In the genomic region with DNA sequence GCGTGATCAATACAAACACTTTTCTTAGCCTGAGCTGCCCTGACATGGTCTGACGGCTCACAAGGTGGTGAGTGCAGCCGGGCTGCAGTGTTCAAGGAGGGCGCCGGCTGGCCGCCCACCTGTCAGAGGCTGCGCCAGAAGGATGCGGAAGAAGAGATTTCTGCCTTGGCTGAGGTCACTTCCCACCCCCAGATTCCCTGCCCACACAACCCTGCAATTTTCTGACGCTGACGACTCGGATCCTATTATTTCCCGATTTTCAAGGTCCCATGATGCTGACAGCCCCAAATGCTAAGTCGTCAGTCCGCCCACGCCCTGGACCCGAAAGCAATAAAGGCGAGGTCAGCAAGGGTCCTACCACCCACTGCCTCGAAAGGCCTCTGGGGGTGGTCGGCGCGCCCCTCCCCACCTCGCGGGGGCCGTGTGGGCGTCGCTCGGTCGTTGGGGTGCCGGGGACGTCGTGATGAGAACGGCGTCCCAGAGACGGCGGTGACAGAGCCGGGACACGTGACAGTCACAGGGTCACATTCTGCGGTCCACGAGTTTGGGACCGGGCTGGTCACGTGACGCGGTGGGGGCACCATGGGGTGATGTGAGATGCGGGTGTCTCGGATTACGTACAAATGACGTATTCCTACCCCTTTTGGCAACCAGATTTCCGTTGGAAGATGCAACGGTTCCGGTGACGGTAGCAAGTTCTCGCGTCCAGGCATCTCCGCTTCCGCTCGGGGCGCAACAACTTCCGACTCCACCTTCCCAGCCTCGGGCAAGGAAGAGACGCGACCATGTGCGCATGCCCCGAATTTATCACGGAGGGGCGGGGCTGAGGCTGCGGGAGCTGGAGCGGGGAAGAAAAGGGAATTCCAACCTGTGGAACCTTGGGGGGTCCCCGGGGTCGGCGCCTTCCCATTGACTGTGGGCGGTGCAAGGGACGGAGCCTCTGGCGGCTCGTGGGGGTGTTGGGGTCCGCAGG, we compare ENCODE assay signal across 8 cellular contexts. TPM values are rescaled to one million over a fixed set of nuclear protein-coding genes. Genes with fewer than 3 reads are reported as not detected.
DNase-seq lines count a peak whose midpoint lies in the region; ATAC-seq and TF ChIP-seq lines count a peak whose summit lies in the region.

TSS of gene STX4 (plus strand) at position 823 of the 973 bp plus-strand sequence. CDS start 248 bp downstream, outside the sequence.

- CTCF ChIA-PET in Panc1 (lab: Charles Lee) = no interaction called here

- DNase-seq in DMS153 (lab: John Stamatoyannopoulos, UW) = peak; percentile 92
- peak; percentile 97 for DNase-seq in KBM-7
- DNase-seq in Panc1 (ENCODE audit: low read depth, low spot score) = peak; percentile 96
- peak; percentile 95 for DNase-seq in activated T-cell treated with anti-CD3 and anti-CD28 coated beads, Interleukin-2, amount 50 U/mL, for 4 hours
- peak; percentile 98 for DNase-seq in stimulated activated CD8-positive, alpha-beta memory T cell treated with anti-CD3 and anti-CD28 coated beads, Interleukin-7, amount 100 ng/mL, for 24 hours (ENCODE audit: low read depth)

- H3K36me3 Mint-ChIP-seq in activated T-cell treated with anti-CD3 and anti-CD28 coated beads, Interleukin-2, amount 50 U/mL, for 4 hours (ENCODE audit: insufficient read depth) = peaks cover 11% of the 10 kb centered on the region

- H3K4me3 ChIP-seq in Panc1 (ENCODE audit: low read depth in 2 of 2, low read length in 2 of 2) (peak within 1 kb of the TSS; percentile 85 to 98), esophagus (ENCODE audit: low read depth in 1 of 2, low read length in 2 of 2) (peak within 1 kb of the TSS; percentile 92 to 97), muscle layer of colon (ENCODE audit: low read depth in 1 of 2, low read length in 2 of 2) (peak within 1 kb of the TSS; percentile 98 to 100)

- H3K9me3 ChIP-seq in Panc1 (ENCODE audit: control insufficient read depth, insufficient read depth, low read depth, low read length) (no peaks in the 10 kb centered on the region), esophagus (ENCODE audit: control insufficient read depth in 2 of 2, insufficient read depth in 1 of 2, low read depth in 1 of 2, low read length in 1 of 2) (no peaks in the 10 kb centered on the region), muscle layer of colon (ENCODE audit: low read length) (no peaks in the 10 kb centered on the region)

- 0 to 1% methylated on average over 75 of the region's 75 CpGs for whole genome bisulfite sequencing in esophagus, 2 donors

- H3K36me3 ChIP-seq in Panc1 (ENCODE audit: control insufficient read depth, insufficient read depth, low read length) = no peaks in the 10 kb centered on the region
- peaks cover 4% of the 10 kb centered on the region in 2 donors for H3K36me3 ChIP-seq in esophagus (ENCODE audit: control insufficient read depth in 2 of 2, insufficient read depth in 2 of 2, low read length in 1 of 2)
- H3K36me3 ChIP-seq in muscle layer of colon (ENCODE audit: insufficient read depth, low read length) = peaks cover 14% of the 10 kb centered on the region

- peak within 1 kb of the TSS; percentile 94 for H3K9ac ChIP-seq in muscle layer of colon (ENCODE audit: low read length)

- POLR2A ChIA-PET in Panc1 (lab: Charles Lee) = no interaction called here

- H3K27ac ChIP-seq in Panc1 (ENCODE audit: low read length) (peak within 1 kb of the TSS; percentile 94), esophagus (ENCODE audit: low read depth in 2 of 2, low read length in 1 of 2) (peak within 1 kb of the TSS; percentile 87 to 89), muscle layer of colon (ENCODE audit: low read depth, low read length) (peak within 1 kb of the TSS; percentile 92)

- in situ Hi-C loops in KBM-7 (cut with MboI; ENCODE audit: low pct_unique_long_range_greater_than_20kb, low sequenced_read_pairs) (no loop called here), Panc1 (cut with HindIII; ENCODE audit: low pct_unique_long_range_greater_than_20kb, low sequenced_read_pairs) (no loop called here)

- ATAC-seq in GM21717 (IDR thresholded peaks at IDR 0.05; ENCODE audit: unreplicated experiment) (peak; percentile 69), Panc1 (peak; percentile 89)
- ATAC-seq in activated T-cell treated with anti-CD3 and anti-CD28 coated beads, Interleukin-2, amount 50 U/mL, for 4 hours = peak; percentile 84

- TF ChIP-seq CTCF in Panc1 (IDR thresholded peaks at IDR 0.05) = no peak

- no peaks in the 10 kb centered on the region for H3K27me3 ChIP-seq in Panc1 (ENCODE audit: control insufficient read depth, insufficient read depth, low read length)
- H3K27me3 ChIP-seq in esophagus (ENCODE audit: control insufficient read depth in 1 of 2, insufficient read depth in 2 of 2, low read length in 2 of 2) = no peaks in the 10 kb centered on the region
- H3K27me3 ChIP-seq in muscle layer of colon (ENCODE audit: control insufficient read depth in 1 of 2, insufficient read depth in 2 of 2, low read length in 2 of 2) = no peaks in the 10 kb centered on the region

- H3K27me3 Mint-ChIP-seq in activated T-cell treated with anti-CD3 and anti-CD28 coated beads, Interleukin-2, amount 50 U/mL, for 4 hours (ENCODE audit: low read depth) = no peaks in the 10 kb centered on the region

- H3K9me3 Mint-ChIP-seq in activated T-cell treated with anti-CD3 and anti-CD28 coated beads, Interleukin-2, amount 50 U/mL, for 4 hours = no peaks in the 10 kb centered on the region

- peaks cover 23% of the 10 kb centered on the region for H3K4me1 Mint-ChIP-seq in activated T-cell treated with anti-CD3 and anti-CD28 coated beads, Interleukin-2, amount 50 U/mL, for 4 hours (ENCODE audit: low read depth)

- H3K4me1 ChIP-seq in Panc1 (ENCODE audit: control insufficient read depth, insufficient read depth, low read length) = peaks cover 7% of the 10 kb centered on the region; the same call in 1 of the 2 replicates
- H3K4me1 ChIP-seq in esophagus (ENCODE audit: control insufficient read depth in 2 of 2, insufficient read depth in 2 of 2, low read length in 1 of 2) = peaks cover 3 to 5% of the 10 kb centered on the region in 2 donors
- peaks cover 6% of the 10 kb centered on the region for H3K4me1 ChIP-seq in muscle layer of colon (ENCODE audit: insufficient read depth, low read length)

- intact Hi-C loops in Panc1 (cut with micrococcal nuclease; ENCODE audit: unreplicated experiment) = loop anchor here (10.0 kb wide), 1 partner anchor 62 kb away; the partner anchor contains the start of gene VKORC1

- TSS peak; percentile 90 for BruUV-seq in Panc1 (replicated peaks; lab: Mats Ljungman, UMichigan)

- H3K4me3 Mint-ChIP-seq in activated T-cell treated with anti-CD3 and anti-CD28 coated beads, Interleukin-2, amount 50 U/mL, for 4 hours = peak within 1 kb of the TSS; percentile 95

RNA-seq across cellular contexts. Expression of gene STX4, which starts in this region (rescaled TPM):
- total RNA-seq in Panc1 (2021; ENCODE audit: unreplicated experiment) = 65.2 TPM
- 109 TPM for polyA plus RNA-seq in Panc1 (2012; ENCODE audit: insufficient read length)
- 10 to 100 TPM; 53.1 to 81.7 (median 63.8) TPM for total RNA-seq in activated T-cell treated with anti-CD3 and anti-CD28 coated beads, Interleukin-2, amount 50 U/mL, for 4 hours
- 10 to 100 TPM; 49.7 to 54.1 TPM for polyA plus RNA-seq in esophagus

Comparison
In these comparisons a context has a peak if more than half of its experiments do, and no peak if none do; other contexts are left out.
1. Peak in every context shown above with its lines: DNase-seq, ATAC-seq, H3K4me3 ChIP-seq and H3K27ac ChIP-seq.